Comparison of ENCODE assay signal across 8 cellular contexts in the genomic region with DNA sequence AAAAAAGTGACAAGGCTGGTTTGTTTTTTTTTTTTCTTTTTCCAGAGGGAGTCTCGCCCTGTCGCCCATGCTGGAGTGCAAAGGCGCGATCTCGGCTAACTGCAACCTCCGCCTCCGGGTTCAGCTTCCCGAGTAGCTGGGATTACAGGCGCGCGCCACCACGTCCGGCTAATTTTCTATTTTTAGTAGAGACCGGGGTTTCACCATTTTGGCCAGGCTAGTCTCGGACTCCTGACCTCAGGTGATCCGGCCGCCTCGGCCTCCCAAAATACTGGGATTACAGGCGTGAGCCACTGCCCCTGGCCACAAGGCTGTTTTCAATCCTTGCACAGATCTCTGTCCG. TPM values are rescaled to one million over a fixed set of nuclear protein-coding genes. Genes with fewer than 3 reads are reported as not detected.
DNase-seq lines count a peak whose midpoint lies in the region; ATAC-seq, FAIRE-seq and TF ChIP-seq lines count a peak whose summit lies in the region.

No MANE protein-coding gene starts in this region.

- H3K9me3 ChIP-seq in cardiac muscle cell (ENCODE audit: low read depth): no peaks in the 10 kb centered on the region
- H3K9me3 ChIP-seq in body of pancreas: no peaks in the 10 kb centered on the region
- H3K9me3 ChIP-seq in lung (ENCODE audit: control insufficient read depth in 2 of 2, insufficient read depth in 1 of 2, low read length in 1 of 2): no peaks in the 10 kb centered on the region

- no peak for TF ChIP-seq POLR2A in body of pancreas (IDR thresholded peaks at IDR 0.05)
- no peak for TF ChIP-seq POLR2A in GM12892 (IDR thresholded peaks at IDR 0.05; ENCODE audit: low read depth, low read length)

- H3K27ac ChIP-seq in cardiac muscle cell: peak overlapping the region; percentile 89
- H3K27ac ChIP-seq in body of pancreas: peak overlapping the region in 3 of 4 donors; percentile 77 to 96 (median 93)
- H3K27ac ChIP-seq in lung (ENCODE audit: low read depth in 1 of 2, low read length in 1 of 2): peak overlapping the region; percentile 82 to 99
- H3K27ac ChIP-seq in urinary bladder (ENCODE audit: low read depth): no peak overlapping the region

- DNase-seq in cardiac muscle cell (ENCODE audit: low read depth in 1 of 2, low spot score in 1 of 2) (peak in 1 of 2 donors; percentile 10), left cardiac atrium (no peak), body of pancreas (no peak), lung (ENCODE audit: low spot score) (no peak), GM12892 (ENCODE audit: insufficient read length) (no peak), superior temporal gyrus (ENCODE audit: extremely low spot score) (no peak), NCI-H1436 (lab: John Stamatoyannopoulos, UW) (no peak)

- H3K4me1 ChIP-seq in cardiac muscle cell (ENCODE audit: low read depth): peaks cover 5% of the 10 kb centered on the region
- H3K4me1 ChIP-seq in body of pancreas: peaks cover 26% of the 10 kb centered on the region
- H3K4me1 ChIP-seq in lung (ENCODE audit: control insufficient read depth in 2 of 2, insufficient read depth in 2 of 2, low read length in 2 of 2): peaks cover 5 to 9% of the 10 kb centered on the region in 2 donors
- H3K4me1 ChIP-seq in urinary bladder (ENCODE audit: insufficient read depth): peaks cover 2% of the 10 kb centered on the region

- ATAC-seq in left cardiac atrium (no peak), body of pancreas (no peak), lung (ENCODE audit: insufficient read depth, low FRiP score) (no peak)

- TF ChIP-seq CTCF in cardiac muscle cell (IDR thresholded peaks at IDR 0.05; ENCODE audit: low read depth, low read length) (no peak), body of pancreas (IDR thresholded peaks at IDR 0.05) (no peak), lung (IDR thresholded peaks at IDR 0.05; ENCODE audit: control extremely low read depth, extremely low read depth) (no peak)

- H3K4me3 ChIP-seq in cardiac muscle cell: peak overlapping the region; percentile 54
- H3K4me3 ChIP-seq in body of pancreas: peak overlapping the region; percentile 90 to 100
- H3K4me3 ChIP-seq in lung: peak overlapping the region; percentile 100
- peak overlapping the region; percentile 98 for H3K4me3 ChIP-seq in urinary bladder (ENCODE audit: low read depth, low read length)

- H3K36me3 ChIP-seq in cardiac muscle cell (peaks cover 4% of the 10 kb centered on the region), body of pancreas (replicated peaks in 1 of 2; ENCODE audit: insufficient read depth in 1 of 2, low read depth in 2 of 2) (no peaks in the 10 kb centered on the region), lung (ENCODE audit: control insufficient read depth in 2 of 2, insufficient read depth in 2 of 2, low read length in 2 of 2) (peaks cover 3 to 7% of the 10 kb centered on the region in 2 donors), urinary bladder (ENCODE audit: insufficient read depth) (no peaks in the 10 kb centered on the region)

- intact Hi-C loops in left cardiac atrium (cut with DNase I): no loop called here
- intact Hi-C loops in body of pancreas (cut with DNase I): no loop called here

- no peaks in the 10 kb centered on the region for H3K27me3 ChIP-seq in cardiac muscle cell
- no peaks in the 10 kb centered on the region for H3K27me3 ChIP-seq in body of pancreas
- no peaks in the 10 kb centered on the region for H3K27me3 ChIP-seq in lung (ENCODE audit: control insufficient read depth, insufficient read depth)

- FAIRE-seq in GM12892 (lab: Jason Lieb, UNC): no peak

- 4 to 6% methylated on average over 20 of the region's 20 CpGs for WGBS in body of pancreas, 2 donors
- WGBS in lung, 2 donors: 9 to 13% methylated on average over 20 of the region's 20 CpGs
- 13% methylated on average over 20 of the region's 20 CpGs for WGBS in urinary bladder

RNA-seq across cellular contexts. Expression of a gene that starts 0.6 kb away (rescaled TPM):
- total RNA-seq in cardiac muscle cell (75.2 and 111 TPM in 2 replicates), left cardiac atrium (100 to 1,000 TPM; 142 to 191 TPM), body of pancreas (10 to 100 TPM; 38.1 to 58.7 TPM), lung (100 to 1,000 TPM; 120 to 128 TPM), urinary bladder (114 TPM)
- polyA plus RNA-seq in cardiac muscle cell (113 and 116 TPM in 2 replicates), lung (100 to 1,000 TPM; 109 to 199 TPM), urinary bladder (199 TPM)
- 96.7 TPM for polyA plus RNA-seq in GM12892 (2012; ENCODE audit: missing spikeins)

RNA-seq across cellular contexts. Expression of a gene that starts 10.6 kb away (rescaled TPM):
- total RNA-seq in cardiac muscle cell (54.5 and 61.5 TPM in 2 replicates), left cardiac atrium (10 to 100 TPM; 51.2 to 59.7 TPM), body of pancreas (10 to 100 TPM; 19.8 to 35.0 TPM), lung (10 to 100 TPM; 41.0 to 52.4 TPM), urinary bladder (40.1 TPM)
- polyA plus RNA-seq in cardiac muscle cell (35.3 and 37.5 TPM in 2 replicates), lung (10 to 100 TPM; 21.4 to 26.5 TPM), urinary bladder (35.0 TPM)
- 24.1 TPM for polyA plus RNA-seq in GM12892 (2012; ENCODE audit: missing spikeins)
